3 cellular contexts compared by ENCODE assay signal in the genomic region with DNA sequence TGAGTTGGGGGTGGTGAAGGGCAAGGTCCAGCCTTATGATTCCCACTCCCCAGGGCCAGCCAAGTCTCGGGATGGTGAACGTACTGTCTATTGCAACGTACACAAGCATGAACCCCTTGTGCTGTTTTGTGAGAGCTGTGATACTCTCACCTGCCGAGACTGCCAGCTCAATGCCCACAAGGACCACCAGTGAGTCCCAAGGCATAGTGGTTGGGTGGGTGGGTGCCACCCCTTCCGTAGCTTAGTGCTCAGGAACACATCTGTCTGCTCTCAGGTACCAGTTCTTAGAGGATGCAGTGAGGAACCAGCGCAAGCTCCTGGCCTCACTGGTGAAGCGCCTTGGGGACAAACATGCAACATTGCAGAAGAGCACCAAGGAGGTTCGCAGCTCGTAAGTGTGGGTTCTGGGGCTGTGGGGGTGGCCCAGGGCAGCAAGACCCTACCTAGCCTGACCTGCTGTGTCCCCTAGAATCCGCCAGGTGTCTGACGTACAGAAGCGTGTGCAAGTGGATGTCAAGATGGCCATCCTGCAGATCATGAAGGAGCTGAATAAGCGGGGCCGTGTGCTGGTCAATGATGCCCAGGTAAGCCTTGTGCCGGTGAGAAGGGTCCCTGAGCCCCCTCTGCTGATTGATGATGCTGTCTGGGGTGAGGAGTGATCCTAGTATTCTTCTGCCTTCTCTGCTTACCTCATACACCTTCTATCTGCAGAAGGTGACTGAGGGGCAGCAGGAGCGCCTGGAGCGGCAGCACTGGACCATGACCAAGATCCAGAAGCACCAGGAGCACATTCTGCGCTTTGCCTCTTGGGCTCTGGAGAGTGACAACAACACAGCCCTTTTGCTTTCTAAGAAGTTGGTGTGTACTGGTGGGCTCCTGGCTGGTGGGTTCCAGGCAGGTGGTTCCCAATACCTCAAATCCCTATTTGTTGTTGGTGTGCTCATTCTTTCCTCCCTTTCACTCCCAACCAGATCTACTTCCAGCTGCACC.
TF ChIP-seq lines count a peak whose summit lies in the region.

No MANE protein-coding gene starts in this region.

TF ChIP-seq in SK-N-SH, 30 proteins besides CTCF, POLR2A, EP300 and RAD21 (continued from another document):
- TF ChIP-seq, protein P1, sequence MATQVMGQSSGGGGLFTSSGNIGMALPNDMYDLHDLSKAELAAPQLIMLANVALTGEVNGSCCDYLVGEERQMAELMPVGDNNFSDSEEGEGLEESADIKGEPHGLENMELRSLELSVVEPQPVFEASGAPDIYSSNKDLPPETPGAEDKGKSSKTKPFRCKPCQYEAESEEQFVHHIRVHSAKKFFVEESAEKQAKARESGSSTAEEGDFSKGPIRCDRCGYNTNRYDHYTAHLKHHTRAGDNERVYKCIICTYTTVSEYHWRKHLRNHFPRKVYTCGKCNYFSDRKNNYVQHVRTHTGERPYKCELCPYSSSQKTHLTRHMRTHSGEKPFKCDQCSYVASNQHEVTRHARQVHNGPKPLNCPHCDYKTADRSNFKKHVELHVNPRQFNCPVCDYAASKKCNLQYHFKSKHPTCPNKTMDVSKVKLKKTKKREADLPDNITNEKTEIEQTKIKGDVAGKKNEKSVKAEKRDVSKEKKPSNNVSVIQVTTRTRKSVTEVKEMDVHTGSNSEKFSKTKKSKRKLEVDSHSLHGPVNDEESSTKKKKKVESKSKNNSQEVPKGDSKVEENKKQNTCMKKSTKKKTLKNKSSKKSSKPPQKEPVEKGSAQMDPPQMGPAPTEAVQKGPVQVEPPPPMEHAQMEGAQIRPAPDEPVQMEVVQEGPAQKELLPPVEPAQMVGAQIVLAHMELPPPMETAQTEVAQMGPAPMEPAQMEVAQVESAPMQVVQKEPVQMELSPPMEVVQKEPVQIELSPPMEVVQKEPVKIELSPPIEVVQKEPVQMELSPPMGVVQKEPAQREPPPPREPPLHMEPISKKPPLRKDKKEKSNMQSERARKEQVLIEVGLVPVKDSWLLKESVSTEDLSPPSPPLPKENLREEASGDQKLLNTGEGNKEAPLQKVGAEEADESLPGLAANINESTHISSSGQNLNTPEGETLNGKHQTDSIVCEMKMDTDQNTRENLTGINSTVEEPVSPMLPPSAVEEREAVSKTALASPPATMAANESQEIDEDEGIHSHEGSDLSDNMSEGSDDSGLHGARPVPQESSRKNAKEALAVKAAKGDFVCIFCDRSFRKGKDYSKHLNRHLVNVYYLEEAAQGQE (IDR thresholded peaks at IDR 0.05; ENCODE audit: low read depth, low read length), result no peak
- TF ChIP-seq FOXJ3 (CRISPR knock-in tag; IDR thresholded peaks at IDR 0.05), result no peak
- TF ChIP-seq POLR2AphosphoS5 (IDR thresholded peaks at IDR 0.05; ENCODE audit: low read depth, low read length), result no peak

TF ChIP-seq in SK-N-SH treated with all-trans-retinoic acid at 6 μM for 48 hours, 23 proteins besides CTCF, POLR2A, EP300 and RAD21 (continued from another document):
- no peak for TF ChIP-seq TSHZ2 (CRISPR knock-in tag; IDR thresholded peaks at IDR 0.05)

TF ChIP-seq in K562, 482 proteins besides CTCF, POLR2A, EP300 and RAD21 (continued from another document):
- TF ChIP-seq ZMIZ1 (IDR thresholded peaks at IDR 0.05; ENCODE audit: low read depth in 2 of 2, low read length in 2 of 2) (no peak), TAF1 (IDR thresholded peaks at IDR 0.05; ENCODE audit: control insufficient read depth, extremely low read depth, insufficient read depth, low read length, severe bottlenecking) (no peak), ETV1 (tag; conservative IDR thresholded peaks at IDR 0.05; ENCODE audit: low read depth) (no peak), MEF2D (tag; conservative IDR thresholded peaks at IDR 0.05; ENCODE audit: low read depth) (no peak), SUPT5H (IDR thresholded peaks at IDR 0.05) (peak; percentile 35; the same call in 1 of the 2 replicates), PML (IDR thresholded peaks at IDR 0.05; ENCODE audit: low read length) (0 out of 2 replicates have a peak, but pooled peaks have one; percentile 14), ZNF121 (CRISPR knock-in tag; conservative IDR thresholded peaks at IDR 0.05) (0 out of 2 replicates have a peak, but pooled peaks have one; percentile 7), RBFOX2 (IDR thresholded peaks at IDR 0.05; ENCODE audit: low read depth, low read length) (peak; percentile 45; the same call in 1 of the 2 replicates), MTA2 (IDR thresholded peaks at IDR 0.05; ENCODE audit: low read depth) (no peak)
